Comparison of ENCODE assay signal across 35 cellular contexts in the genomic region with DNA sequence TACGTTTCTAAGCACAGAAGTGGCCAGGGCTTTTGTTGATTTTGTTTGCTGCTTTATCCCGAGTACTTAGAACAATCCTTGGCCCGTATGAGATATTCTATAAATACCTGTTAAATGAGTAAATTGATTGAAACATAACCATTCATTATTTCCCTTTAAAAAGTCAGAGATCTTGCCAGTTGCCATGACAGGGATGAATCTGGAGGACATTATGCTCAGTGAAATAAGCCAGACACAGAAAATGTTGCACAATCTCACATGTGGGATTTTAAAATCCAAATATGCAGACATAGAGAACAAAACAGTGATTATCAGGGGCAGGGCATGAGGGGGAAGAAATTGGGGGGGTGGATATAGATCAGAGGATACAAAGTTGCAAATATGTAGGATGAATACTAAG.
"Had no signal": no experiment of that assay in that cellular context is flagged by ENCODE, and none has a peak within 500 bp of the region (broad histone marks: within the 10 kb centered on the region; RNA-seq: fewer than 3 reads in every experiment).

No MANE protein-coding gene starts in this region.

- DNase-seq: activated B cell treated with CpG ODN at 0.5 μM for 24 hours; activated CD4-positive, alpha-beta memory T cell treated with anti-CD3 and anti-CD28 coated beads, Interleukin-2, amount 10 ng/mL, durations not matched to agents 7 days and 5 days; activated CD4-positive, alpha-beta T cell treated with anti-CD3 and anti-CD28 coated beads for 4 hours; activated CD4-positive, CD25-positive, alpha-beta regulatory T cell treated with anti-CD3 and anti-CD28 coated beads, Interleukin-2, amount 50 U/mL, for 72 hours; activated CD8-positive, alpha-beta memory T cell treated with anti-CD3 and anti-CD28 coated beads for 24 hours; activated CD8-positive, alpha-beta memory T cell treated with anti-CD3 and anti-CD28 coated beads, Interleukin-2, amount 10 ng/mL, durations not matched to agents 7 days and 5 days; activated CD8-positive, alpha-beta memory T cell treated with anti-CD3 and anti-CD28 coated beads, Interleukin-2, amount 50 U/mL, for 48 hours; activated effector memory CD4-positive, alpha-beta T cell treated with Interleukin-2 at 50 U/mL for 16 hours; activated naive CD4-positive, alpha-beta T cell treated with anti-CD3 and anti-CD28 coated beads, Interleukin-2, amount 10 ng/mL, durations not matched to agents 7 days and 5 days; activated naive CD8-positive, alpha-beta T cell treated with anti-CD3 and anti-CD28 coated beads, Interleukin-2, amount 50 U/mL, for 24 hours; activated T-cell treated with anti-CD3 and anti-CD28 coated beads, Interleukin-2, amount 50 U/mL, for 48 hours; anterior cingulate cortex; central memory CD4-positive, alpha-beta T cell; Karpas-422; KBM-7; NCI-H1105; NCI-H1417 treated with DMSO at 0.1 percent for 48 hours; NCI-H187 treated with DMSO at 0.1 percent for 48 hours; NCI-H2081; NCI-H2171 treated with DMSO at 0.1 percent for 48 hours; NCI-H345; NCI-H524 treated with DMSO at 0.1 percent for 48 hours; NCI-H748 treated with DMSO at 0.1 percent for 48 hours; NK-92 treated with Interleukin-12 subunit alpha and Interleukin-12 subunit beta, amount 100 ng/mL, for 24 hours; PC-9; SHP77; SJCRH30; SW 1271; T-helper 1 cell; T-helper 2 cell; T-helper 9 cell had no signal

- ATAC-seq: activated CD8-positive, alpha-beta memory T cell treated with anti-CD3 and anti-CD28 coated beads, Interleukin-2, amount 10 ng/mL, durations not matched to agents 7 days and 5 days; activated naive CD8-positive, alpha-beta T cell treated with anti-CD3 and anti-CD28 coated beads, Interleukin-2, amount 50 U/mL, for 24 hours had no signal

- H3K36me3 ChIP-seq: SJCRH30 had no signal

- FAIRE-seq: bronchial epithelial cell, RCC 7860 had no signal

- H3K27me3 ChIP-seq: SJCRH30 had no signal

- H3K4me1 ChIP-seq: SJCRH30 had no signal

- H2AFZ ChIP-seq: PC-9 had no signal

- H3K9me3 ChIP-seq: SJCRH30 had no signal

- H3K4me3 ChIP-seq: PC-9, SJCRH30 had no signal

- H3K27ac ChIP-seq: PC-9, RWPE1, SJCRH30, VCaP had no signal

- H3K4me2 ChIP-seq: PC-9 had no signal
